ENCODE assay signal across 1 cellular context in genomic region chr5:81971694-81972495, GRCh38.
TF ChIP-seq lines count a peak whose summit lies in the region.

Gene ATG10, plus strand, starts transcription at chr5:81972023. Its CDS starts 15,548 bp downstream, at chr5:81987571.

TF ChIP-seq in K562, 482 proteins besides CTCF, POLR2A, EP300 and RAD21 (continued from another document and continues in another):
- TF ChIP-seq ZFP91 (CRISPR knock-in tag; IDR thresholded peaks at IDR 0.05) = no peak
- no peak for TF ChIP-seq POLR3A (IDR thresholded peaks at IDR 0.05; ENCODE audit: borderline replicate concordance, extremely low read depth, insufficient read depth, insufficient read length)
- peak; percentile 68; the same call in 1 of the 2 replicates for TF ChIP-seq CREB3L1 (IDR thresholded peaks at IDR 0.05; ENCODE audit: borderline replicate concordance, low read depth)
- no peak for TF ChIP-seq ETV6 (IDR thresholded peaks at IDR 0.05; ENCODE audit: borderline replicate concordance in 1 of 2, low read depth in 2 of 2, low read length in 1 of 2)
- TF ChIP-seq ETV6 (CRISPR knock-in tag; IDR thresholded peaks at IDR 0.05; ENCODE audit: borderline replicate concordance) = no peak; the same call in 1 of the 2 replicates
- TF ChIP-seq STAG1 (CRISPR knock-in tag; IDR thresholded peaks at IDR 0.05; ENCODE audit: borderline replicate concordance) = no peak
- peak; percentile 64; the same call in 1 of the 2 replicates for TF ChIP-seq ZBTB1 (CRISPR knock-in tag; IDR thresholded peaks at IDR 0.05; ENCODE audit: borderline replicate concordance, low read depth)
- no peak for TF ChIP-seq ILK (tag; IDR thresholded peaks at IDR 0.05; ENCODE audit: borderline replicate concordance, low read depth)
- no peak for TF ChIP-seq CHD4 (IDR thresholded peaks at IDR 0.05; ENCODE audit: insufficient read depth, insufficient replicate concordance, low read depth, low read length, poor library complexity, severe bottlenecking)
- no peak for TF ChIP-seq PHF21A (IDR thresholded peaks at IDR 0.05; ENCODE audit: borderline replicate concordance, low read depth)
- peak; percentile 72; the same call in 1 of the 2 replicates for TF ChIP-seq ZNF12 (CRISPR knock-in tag; IDR thresholded peaks at IDR 0.05)
- TF ChIP-seq XRCC3 (IDR thresholded peaks at IDR 0.05) = no peak
- no peak for TF ChIP-seq MED1 (CRISPR knock-in tag; IDR thresholded peaks at IDR 0.05; ENCODE audit: borderline replicate concordance)
- TF ChIP-seq SREBF2 (CRISPR knock-in tag; IDR thresholded peaks at IDR 0.05) = no peak
- no peak for TF ChIP-seq ZBTB34 (CRISPR knock-in tag; IDR thresholded peaks at IDR 0.05)
- TF ChIP-seq STAT5B (CRISPR knock-in tag; IDR thresholded peaks at IDR 0.05) = no peak
- no peak for TF ChIP-seq DIDO1 (tag; IDR thresholded peaks at IDR 0.05; ENCODE audit: low read depth)
- peak; percentile 43 for TF ChIP-seq USF1 (CRISPR knock-in tag; IDR thresholded peaks at IDR 0.05)
- TF ChIP-seq CSDE1 (IDR thresholded peaks at IDR 0.05) = no peak; a peak in 1 of 4 replicates
- TF ChIP-seq MCM7 (IDR thresholded peaks at IDR 0.05) = no peak
- TF ChIP-seq CC2D1A (IDR thresholded peaks at IDR 0.05) = peak; percentile 100
- TF ChIP-seq NCOR1 (IDR thresholded peaks at IDR 0.05) = no peak
- TF ChIP-seq ZNF75A (CRISPR knock-in tag; IDR thresholded peaks at IDR 0.05) = no peak; the same call in 1 of the 2 replicates
- TF ChIP-seq DPF2 (IDR thresholded peaks at IDR 0.05) = no peak; the same call in 1 of the 2 replicates
- no peak for TF ChIP-seq RBM15 (IDR thresholded peaks at IDR 0.05; ENCODE audit: insufficient read depth, low read length)
- TF ChIP-seq MTA3 (IDR thresholded peaks at IDR 0.05; ENCODE audit: borderline replicate concordance) = no peak; the same call in 1 of the 2 replicates
- peak; percentile 88; the same call in 1 of the 2 replicates for TF ChIP-seq ERF (CRISPR knock-in tag; IDR thresholded peaks at IDR 0.05)
- peak; percentile 82; the same call in 1 of the 2 replicates for TF ChIP-seq ZNF766 (CRISPR knock-in tag; conservative IDR thresholded peaks at IDR 0.05)
- TF ChIP-seq POU5F1 (IDR thresholded peaks at IDR 0.05; ENCODE audit: borderline replicate concordance, low read depth, low read length, partially characterized antibody) = no peak
- TF ChIP-seq ZMIZ1 (IDR thresholded peaks at IDR 0.05; ENCODE audit: low read depth in 2 of 2, low read length in 2 of 2) = peak in 1 of 2 experiments; percentile 6; a peak in 1 of 4 replicates
- peak; percentile 40 for TF ChIP-seq SAP30 (IDR thresholded peaks at IDR 0.05; ENCODE audit: borderline replicate concordance, insufficient read depth, low read depth, low read length, poor library complexity, severe bottlenecking)
- peak; percentile 98 for TF ChIP-seq CREM (IDR thresholded peaks at IDR 0.05; ENCODE audit: low read depth)
- no peak for TF ChIP-seq ZNF140 (CRISPR knock-in tag; IDR thresholded peaks at IDR 0.05)
- no peak for TF ChIP-seq NR4A1 (CRISPR knock-in tag; IDR thresholded peaks at IDR 0.05)
- TF ChIP-seq NR4A1 (tag; IDR thresholded peaks at IDR 0.05) = no peak
- TF ChIP-seq XRCC4 (IDR thresholded peaks at IDR 0.05; ENCODE audit: extremely low read depth, insufficient read depth, insufficient read length) = no peak
- no peak for TF ChIP-seq MAFF (IDR thresholded peaks at IDR 0.05; ENCODE audit: low read length)
- peak; percentile 69 for TF ChIP-seq KDM5B (IDR thresholded peaks at IDR 0.05; ENCODE audit: insufficient replicate concordance, low read depth, low read length)
- TF ChIP-seq ELF4 (CRISPR knock-in tag; IDR thresholded peaks at IDR 0.05) = no peak
- TF ChIP-seq ZFX (CRISPR knock-in tag; IDR thresholded peaks at IDR 0.05) = peak; percentile 99
- TF ChIP-seq IRF1 (CRISPR knock-in tag; IDR thresholded peaks at IDR 0.05; ENCODE audit: borderline replicate concordance) = no peak
- TF ChIP-seq POLR2AphosphoS2 (IDR thresholded peaks at IDR 0.05; ENCODE audit: low read length) = peak; percentile 74; the same call in 1 of the 2 replicates
- TF ChIP-seq PYGO2 (tag; IDR thresholded peaks at IDR 0.05) = no peak
- no peak for TF ChIP-seq RBM25 (IDR thresholded peaks at IDR 0.05; ENCODE audit: low read depth, low read length, severe bottlenecking)
- no peak for TF ChIP-seq RAD51 (IDR thresholded peaks at IDR 0.05; ENCODE audit: borderline replicate concordance, low read depth)
- TF ChIP-seq ZHX1 (conservative IDR thresholded peaks at IDR 0.05; ENCODE audit: low read length) = no peak
- TF ChIP-seq SMARCA4 (IDR thresholded peaks at IDR 0.05) = no peak; the same call in 1 of the 2 replicates
- TF ChIP-seq RB1 (IDR thresholded peaks at IDR 0.05; ENCODE audit: low read depth) = peak; percentile 74; the same call in 1 of the 2 replicates
- no peak for TF ChIP-seq ZNF174 (CRISPR knock-in tag; IDR thresholded peaks at IDR 0.05)
- no peak for TF ChIP-seq FOS (IDR thresholded peaks at IDR 0.05; ENCODE audit: extremely low read depth, insufficient read length)
- TF ChIP-seq ZNF311 (CRISPR knock-in tag; IDR thresholded peaks at IDR 0.05) = peak; percentile 28; the same call in 1 of the 2 replicates
- peak; percentile 93 for TF ChIP-seq VEZF1 (CRISPR knock-in tag; IDR thresholded peaks at IDR 0.05)
- no peak for TF ChIP-seq CREBBP (IDR thresholded peaks at IDR 0.05; ENCODE audit: low read depth, low read length)
- no peak for TF ChIP-seq KLF1 (tag; IDR thresholded peaks at IDR 0.05)
- TF ChIP-seq HNRNPL (IDR thresholded peaks at IDR 0.05; ENCODE audit: low read depth, low read length) = peak; percentile 59; the same call in 1 of the 2 replicates
- peak; percentile 50 to 64; a peak in 2 of 4 replicates for TF ChIP-seq MNT (conservative IDR thresholded peaks at IDR 0.05)
- TF ChIP-seq ATF7 (IDR thresholded peaks at IDR 0.05) = peak; percentile 93
- TF ChIP-seq SOX6 (IDR thresholded peaks at IDR 0.05) = no peak
